Comparison of ENCODE assay signal across 1 cellular context in the genomic region with DNA sequence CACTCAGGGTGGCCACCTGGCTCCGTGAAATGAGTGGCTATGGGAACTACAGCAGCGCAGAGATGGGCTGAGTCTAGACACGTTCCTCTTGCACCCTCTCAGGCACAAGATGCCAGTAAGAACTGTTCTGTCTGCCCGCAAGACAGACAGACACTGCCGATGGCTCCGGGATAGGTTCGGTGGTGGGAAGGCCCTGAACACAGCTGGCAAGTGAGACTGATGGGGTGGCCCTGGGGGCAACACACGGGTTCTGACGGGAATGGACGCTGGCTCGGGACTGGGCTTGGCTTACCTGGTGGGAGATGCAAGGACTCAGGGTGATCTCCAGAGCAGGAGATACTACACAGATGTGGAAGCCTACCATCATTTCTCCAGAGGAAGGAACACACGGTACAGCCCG. TPM values are rescaled to one million over a fixed set of nuclear protein-coding genes. Genes with fewer than 3 reads are reported as not detected.
"Had no signal": no experiment of that assay in that cellular context is flagged by ENCODE, and none has a peak within 500 bp of the region (broad histone marks: within the 10 kb centered on the region; RNA-seq: fewer than 3 reads in every experiment).

No MANE protein-coding gene starts in this region.

RNA-seq across cellular contexts. Expression of gene CTSV, which starts 16.9 kb away (rescaled TPM):
- total RNA-seq: GM23248 had no signal
